In genomic region chr10:31912898-31913847, GRCh38 we compare ENCODE assay signal across 1 cellular context.
TF ChIP-seq lines count a peak whose summit lies in the region.

No MANE protein-coding gene starts in this region.

TF ChIP-seq in GM12878, 131 proteins besides CTCF, POLR2A, EP300 and RAD21 (continued from another document):
- TF ChIP-seq HDAC6 (IDR thresholded peaks at IDR 0.05; ENCODE audit: unreplicated experiment) (no peak), FOS (IDR thresholded peaks at IDR 0.05; ENCODE audit: borderline replicate concordance, extremely low read depth, insufficient read length) (no peak), DPF2 (IDR thresholded peaks at IDR 0.05) (no peak), NBN (IDR thresholded peaks at IDR 0.05) (no peak), RAD51 (IDR thresholded peaks at IDR 0.05) (no peak), FOXM1 (IDR thresholded peaks at IDR 0.05; ENCODE audit: low read depth, low read length) (no peak), HDGF (IDR thresholded peaks at IDR 0.05) (no peak), NFYA (IDR thresholded peaks at IDR 0.05; ENCODE audit: borderline replicate concordance, low read depth, low read length) (no peak)
